1 cellular context compared by ENCODE assay signal in genomic region chr3:129632977-129633376, GRCh38.
TF ChIP-seq lines count a peak whose summit lies in the region.

No MANE protein-coding gene starts in this region.

TF ChIP-seq in H1, 55 proteins besides CTCF, POLR2A, EP300 and RAD21:
- TF ChIP-seq SIX5 (IDR thresholded peaks at IDR 0.05; ENCODE audit: low read depth, low read length) (no peak), CHD1 (IDR thresholded peaks at IDR 0.05; ENCODE audit: low read depth, low read length) (no peak), SIN3A (conservative IDR thresholded peaks at IDR 0.05 in 1 of 2, IDR thresholded peaks at IDR 0.05 in 1 of 2; ENCODE audit: low read depth in 1 of 2, low read length in 2 of 2) (no peak), YY1 (IDR thresholded peaks at IDR 0.05; ENCODE audit: low read depth, low read length) (no peak), RXRA (IDR thresholded peaks at IDR 0.05; ENCODE audit: insufficient read depth, low read depth, low read length) (no peak), KDM1A (IDR thresholded peaks at IDR 0.05; ENCODE audit: borderline replicate concordance, low read length) (no peak), SAP30 (IDR thresholded peaks at IDR 0.05; ENCODE audit: insufficient read depth, insufficient replicate concordance, low read length) (no peak), HDAC2 (IDR thresholded peaks at IDR 0.05; ENCODE audit: borderline replicate concordance in 1 of 2, low read depth in 2 of 2, low read length in 2 of 2) (no peak), FOSL1 (IDR thresholded peaks at IDR 0.05; ENCODE audit: insufficient read depth, low read depth, low read length) (no peak), CHD7 (IDR thresholded peaks at IDR 0.05; ENCODE audit: insufficient replicate concordance, low read length) (no peak), POU5F1 (IDR thresholded peaks at IDR 0.05; ENCODE audit: low read depth, low read length) (no peak), CBX8 (IDR thresholded peaks at IDR 0.05; ENCODE audit: borderline replicate concordance, low read depth, low read length) (no peak), ATF2 (IDR thresholded peaks at IDR 0.05; ENCODE audit: low read length) (no peak), CEBPB (IDR thresholded peaks at IDR 0.05; ENCODE audit: low read depth, low read length) (no peak), NRF1 (IDR thresholded peaks at IDR 0.05; ENCODE audit: low read depth, low read length) (no peak), BRCA1 (IDR thresholded peaks at IDR 0.05; ENCODE audit: low read depth, low read length) (no peak), RBBP5 (IDR thresholded peaks at IDR 0.05; ENCODE audit: borderline replicate concordance, low read depth, low read length) (no peak), MAX (IDR thresholded peaks at IDR 0.05) (no peak), HDAC6 (IDR thresholded peaks at IDR 0.05; ENCODE audit: low read depth, low read length) (no peak), GTF2F1 (IDR thresholded peaks at IDR 0.05; ENCODE audit: borderline replicate concordance, low read depth, low read length) (no peak)
